9 cellular contexts compared by ENCODE assay signal in the genomic region with DNA sequence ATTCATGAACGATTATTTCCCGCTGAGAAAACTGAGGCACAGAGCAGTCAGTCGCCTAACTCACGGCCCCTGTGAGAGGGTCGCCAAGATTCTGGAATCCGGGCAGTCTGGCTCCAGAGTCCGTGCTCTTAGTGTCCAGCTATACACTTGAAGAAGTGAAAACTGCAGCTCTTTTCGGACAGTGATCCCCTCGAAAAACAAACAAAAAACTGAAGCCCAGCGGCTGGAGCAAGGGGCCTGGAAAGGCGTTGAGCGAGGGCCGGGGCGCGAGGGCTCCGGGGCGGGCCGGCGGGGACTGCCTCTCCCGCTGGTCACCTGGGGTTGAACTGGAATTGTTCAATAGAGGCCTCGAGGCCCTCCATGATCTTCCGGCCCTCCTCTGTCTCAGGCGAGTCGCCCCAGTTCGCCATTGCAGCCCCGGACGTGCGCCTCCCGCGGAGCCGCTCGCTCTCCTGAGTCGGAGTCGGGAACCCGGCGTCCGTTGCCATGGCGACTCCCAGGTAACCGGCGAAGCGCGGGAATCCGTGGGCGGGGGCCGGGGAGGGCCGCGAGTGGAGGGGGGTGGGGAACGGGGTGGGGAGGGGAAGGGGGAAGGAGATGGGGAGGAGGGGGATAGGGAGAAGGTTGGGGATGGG. TPM values are rescaled to one million over a fixed set of nuclear protein-coding genes. Genes with fewer than 3 reads are reported as not detected.
DNase-seq lines count a peak whose midpoint lies in the region; ATAC-seq, FAIRE-seq and TF ChIP-seq lines count a peak whose summit lies in the region.
"Had no signal": no experiment of that assay in that cellular context is flagged by ENCODE, and none has a peak within 500 bp of the region (broad histone marks: within the 10 kb centered on the region; RNA-seq: fewer than 3 reads in every experiment).

No MANE protein-coding gene starts in this region.

- in situ Hi-C loops in brain microvascular endothelial cell (cut with HindIII; ENCODE audit: low pct_ligation_motif_present, low sequenced_read_pairs): no loop called here

- no peak for FAIRE-seq in GM12892 (lab: Jason Lieb, UNC)

- H3K36me3 ChIP-seq in brain microvascular endothelial cell (replicated peaks): no peaks in the 10 kb centered on the region
- H3K36me3 ChIP-seq in kidney epithelial cell (ENCODE audit: control insufficient read depth, insufficient read depth, low read length): no peaks in the 10 kb centered on the region

- ATAC-seq in SK-N-SH treated with all-trans-retinoic acid at 6 μM for 48 hours (peak; percentile 9; the same call in 2 of the 3 replicates), GM21737 (IDR thresholded peaks at IDR 0.05; ENCODE audit: unreplicated experiment) (no peak), HG02870 (IDR thresholded peaks at IDR 0.05; ENCODE audit: unreplicated experiment) (no peak)

- H3K27ac ChIP-seq in brain microvascular endothelial cell: no peak overlapping the region

- TF ChIP-seq POLR2A in GM12892 (IDR thresholded peaks at IDR 0.05; ENCODE audit: low read depth, low read length): no peak

- H3K27me3 ChIP-seq in brain microvascular endothelial cell (replicated peaks): no peaks in the 10 kb centered on the region
- no peaks in the 10 kb centered on the region for H3K27me3 ChIP-seq in kidney epithelial cell (ENCODE audit: control insufficient read depth, insufficient read depth, low read length)

- DNase-seq in GM12892 (ENCODE audit: insufficient read length) (peak; percentile 16), brain microvascular endothelial cell (peak; percentile 9), kidney epithelial cell (ENCODE audit: low read depth) (no peak), SHP77 treated with DMSO at 0.1 percent for 48 hours (lab: John Stamatoyannopoulos, UW) (no peak)
- peak; percentile 48 to 56 for DNase-seq in stimulated activated CD4-positive, alpha-beta T cell treated with anti-CD3 and anti-CD28 coated beads, Interleukin-1b, Interleukin-23, amount 100 ng/mL, for 4 hours (ENCODE audit: low read depth in 2 of 2)

- H3K4me3 ChIP-seq in brain microvascular endothelial cell (ENCODE audit: low read depth, low read length) (peak overlapping the region; percentile 65), kidney epithelial cell (ENCODE audit: low read depth, low read length) (peak overlapping the region; percentile 53)

- no peak for TF ChIP-seq CTCF in brain microvascular endothelial cell (IDR thresholded peaks at IDR 0.05; ENCODE audit: low read depth, low read length, missing control alignments)
- TF ChIP-seq CTCF in kidney epithelial cell (IDR thresholded peaks at IDR 0.05; ENCODE audit: insufficient read depth, low read length, poor library complexity, severe bottlenecking): no peak

TF ChIP-seq in SK-N-SH treated with all-trans-retinoic acid at 6 μM for 48 hours, 23 proteins besides CTCF, POLR2A, EP300 and RAD21:
- TF ChIP-seq ZFP3 (CRISPR knock-in tag; IDR thresholded peaks at IDR 0.05) (no peak), ESRRG (CRISPR knock-in tag; IDR thresholded peaks at IDR 0.05) (no peak), PPARA (CRISPR knock-in tag; IDR thresholded peaks at IDR 0.05; ENCODE audit: borderline replicate concordance) (no peak)
- TF ChIP-seq, protein P1, sequence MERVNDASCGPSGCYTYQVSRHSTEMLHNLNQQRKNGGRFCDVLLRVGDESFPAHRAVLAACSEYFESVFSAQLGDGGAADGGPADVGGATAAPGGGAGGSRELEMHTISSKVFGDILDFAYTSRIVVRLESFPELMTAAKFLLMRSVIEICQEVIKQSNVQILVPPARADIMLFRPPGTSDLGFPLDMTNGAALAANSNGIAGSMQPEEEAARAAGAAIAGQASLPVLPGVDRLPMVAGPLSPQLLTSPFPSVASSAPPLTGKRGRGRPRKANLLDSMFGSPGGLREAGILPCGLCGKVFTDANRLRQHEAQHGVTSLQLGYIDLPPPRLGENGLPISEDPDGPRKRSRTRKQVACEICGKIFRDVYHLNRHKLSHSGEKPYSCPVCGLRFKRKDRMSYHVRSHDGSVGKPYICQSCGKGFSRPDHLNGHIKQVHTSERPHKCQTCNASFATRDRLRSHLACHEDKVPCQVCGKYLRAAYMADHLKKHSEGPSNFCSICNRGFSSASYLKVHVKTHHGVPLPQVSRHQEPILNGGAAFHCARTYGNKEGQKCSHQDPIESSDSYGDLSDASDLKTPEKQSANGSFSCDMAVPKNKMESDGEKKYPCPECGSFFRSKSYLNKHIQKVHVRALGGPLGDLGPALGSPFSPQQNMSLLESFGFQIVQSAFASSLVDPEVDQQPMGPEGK (CRISPR knock-in tag; IDR thresholded peaks at IDR 0.05; ENCODE audit: borderline replicate concordance): no peak

RNA-seq across cellular contexts. Expression of a gene that starts 0.9 kb away (rescaled TPM):
- polyA plus RNA-seq in GM12892 (2012; ENCODE audit: missing spikeins): not detected
- 0.07 TPM in 1 of 2 replicates, not detected in the other for total RNA-seq in kidney epithelial cell
- total RNA-seq: subcutaneous adipose tissue had no signal

Comparison
In these comparisons a context has a peak if more than half of its experiments do, and no peak if none do; other contexts are left out.
1. DNase-seq: peak in GM12892 (single experiment), brain microvascular endothelial cell (single experiment) and stimulated activated CD4-positive, alpha-beta T cell treated with anti-CD3 and anti-CD28 coated beads, Interleukin-1b, Interleukin-23, amount 100 ng/mL, for 4 hours (2 of 2); none in kidney epithelial cell (single experiment) and SHP77 treated with DMSO at 0.1 percent for 48 hours (single experiment).